Comparison of ENCODE assay signal across 6 cellular contexts in genomic region chr6:31414148-31414770, GRCh38. TPM values are rescaled to one million over a fixed set of nuclear protein-coding genes. Genes with fewer than 3 reads are reported as not detected.
A peak's percentile ranks its signal among the peaks of the same experiment; 100 is the strongest.
DNase-seq lines count a peak whose midpoint lies in the region; ATAC-seq and TF ChIP-seq lines count a peak whose summit lies in the region.
"Not testable (repeated sequence)": the region's sequence is repeated elsewhere in the genome, so short reads cannot be mapped to it uniquely, and the experiment has no call there.

No MANE protein-coding gene starts in this region.

- not testable (repeated sequence) for H3K4me3 Mint-ChIP-seq in GM23338; activated CD8-positive, alpha-beta memory T cell treated with anti-CD3 and anti-CD28 coated beads, Interleukin-2, amount 10 ng/mL, durations not matched to agents 7 days and 5 days; activated naive CD4-positive, alpha-beta T cell treated with anti-CD3 and anti-CD28 coated beads, Interleukin-2, amount 50 U/mL, for 24 hours; naive thymus-derived CD8-positive, alpha-beta T cell; stimulated activated effector memory CD8-positive, alpha-beta T cell treated with anti-CD3 and anti-CD28 coated beads, Interleukin-12 subunit alpha, Interleukin-12 subunit beta, amount 100 ng/mL, for 72 hours

- H3K9me3 ChIP-seq in esophagus muscularis mucosa, result not testable (repeated sequence)

- peaks cover 44% of the 10 kb centered on the region for H3K36me3 Mint-ChIP-seq in GM23338 (ENCODE audit: low read depth)
- H3K36me3 Mint-ChIP-seq in activated CD8-positive, alpha-beta memory T cell treated with anti-CD3 and anti-CD28 coated beads, Interleukin-2, amount 10 ng/mL, durations not matched to agents 7 days and 5 days, result peaks cover 34% of the 10 kb centered on the region
- H3K36me3 Mint-ChIP-seq in activated naive CD4-positive, alpha-beta T cell treated with anti-CD3 and anti-CD28 coated beads, Interleukin-2, amount 50 U/mL, for 24 hours, result peaks cover 14% of the 10 kb centered on the region
- peaks cover 4 to 64% (median 18%) of the 10 kb centered on the region in 3 donors for H3K36me3 Mint-ChIP-seq in naive thymus-derived CD8-positive, alpha-beta T cell
- H3K36me3 Mint-ChIP-seq in stimulated activated effector memory CD8-positive, alpha-beta T cell treated with anti-CD3 and anti-CD28 coated beads, Interleukin-12 subunit alpha, Interleukin-12 subunit beta, amount 100 ng/mL, for 72 hours, result peaks cover 81% of the 10 kb centered on the region

- CTCF ChIA-PET in activated CD8-positive, alpha-beta memory T cell treated with anti-CD3 and anti-CD28 coated beads, Interleukin-2, amount 10 ng/mL, durations not matched to agents 7 days and 5 days (lab: Charles Lee), result interaction anchor here (0.6 kb wide), 1 partner anchor 246 kb away, joined by 3 read pairs; no protein-coding TSS in a partner anchor

- H3K9me3 Mint-ChIP-seq in GM23338; activated CD8-positive, alpha-beta memory T cell treated with anti-CD3 and anti-CD28 coated beads, Interleukin-2, amount 10 ng/mL, durations not matched to agents 7 days and 5 days (ENCODE audit: low read depth); activated naive CD4-positive, alpha-beta T cell treated with anti-CD3 and anti-CD28 coated beads, Interleukin-2, amount 50 U/mL, for 24 hours; naive thymus-derived CD8-positive, alpha-beta T cell; stimulated activated effector memory CD8-positive, alpha-beta T cell treated with anti-CD3 and anti-CD28 coated beads, Interleukin-12 subunit alpha, Interleukin-12 subunit beta, amount 100 ng/mL, for 72 hours: not testable (repeated sequence)

- not testable (repeated sequence) for TF ChIP-seq CTCF in GM23338 (conservative IDR thresholded peaks at IDR 0.05; ENCODE audit: low read depth in 2 of 2); esophagus muscularis mucosa (IDR thresholded peaks at IDR 0.05)

- not testable (repeated sequence) for H3K4me1 ChIP-seq in GM23338 (ENCODE audit: insufficient read depth)
- H3K4me1 ChIP-seq in esophagus muscularis mucosa, result peaks cover 0 to 25% (median 23%) of the 10 kb centered on the region in 4 donors

- peak; percentile 30; the same call in 2 of the 3 replicates for ATAC-seq in GM23338
- not testable (repeated sequence) for ATAC-seq in activated CD8-positive, alpha-beta memory T cell treated with anti-CD3 and anti-CD28 coated beads, Interleukin-2, amount 10 ng/mL, durations not matched to agents 7 days and 5 days; naive thymus-derived CD8-positive, alpha-beta T cell
- ATAC-seq in stimulated activated effector memory CD8-positive, alpha-beta T cell treated with anti-CD3 and anti-CD28 coated beads, Interleukin-12 subunit alpha, Interleukin-12 subunit beta, amount 100 ng/mL, for 72 hours, result peak; percentile 34

- not testable (repeated sequence) for H3K4me2 ChIP-seq in GM23338

- not testable (repeated sequence) for H3K27ac ChIP-seq in GM23338 (ENCODE audit: low read depth); esophagus muscularis mucosa (replicated peaks in 1 of 4)

- not testable (repeated sequence) for H2AFZ ChIP-seq in GM23338

- POLR2A ChIA-PET in naive thymus-derived CD8-positive, alpha-beta T cell (lab: Charles Lee), result not testable (repeated sequence)

- not testable (repeated sequence) for H3K79me2 ChIP-seq in GM23338 (replicated peaks; ENCODE audit: insufficient read depth)

- not testable (repeated sequence) for H3F3A ChIP-seq in GM23338 (replicated peaks; ENCODE audit: low read depth)

- H3K36me3 ChIP-seq in GM23338 (ENCODE audit: insufficient read depth) (peaks cover 13% of the 10 kb centered on the region), esophagus muscularis mucosa (peaks cover 44 to 77% (median 67%) of the 10 kb centered on the region in 4 donors)

- not testable (repeated sequence) for TF ChIP-seq EP300 in esophagus muscularis mucosa (IDR thresholded peaks at IDR 0.05)

- not testable (repeated sequence) for H3K27me3 Mint-ChIP-seq in GM23338 (ENCODE audit: insufficient read depth, low read depth, poor library complexity); activated CD8-positive, alpha-beta memory T cell treated with anti-CD3 and anti-CD28 coated beads, Interleukin-2, amount 10 ng/mL, durations not matched to agents 7 days and 5 days; activated naive CD4-positive, alpha-beta T cell treated with anti-CD3 and anti-CD28 coated beads, Interleukin-2, amount 50 U/mL, for 24 hours; naive thymus-derived CD8-positive, alpha-beta T cell

- intact Hi-C loops in esophagus muscularis mucosa (cut with DNase I), result not testable (repeated sequence)

- not testable (repeated sequence) for H4K20me1 ChIP-seq in GM23338 (replicated peaks; ENCODE audit: insufficient read depth)

- DNase-seq in GM23338 (ENCODE audit: low spot score); activated CD8-positive, alpha-beta memory T cell treated with anti-CD3 and anti-CD28 coated beads, Interleukin-2, amount 10 ng/mL, durations not matched to agents 7 days and 5 days; naive thymus-derived CD8-positive, alpha-beta T cell; stimulated activated effector memory CD8-positive, alpha-beta T cell treated with anti-CD3 and anti-CD28 coated beads, Interleukin-12 subunit alpha, Interleukin-12 subunit beta, amount 100 ng/mL, for 72 hours (ENCODE audit: low spot score in 2 of 2): not testable (repeated sequence)
- peak; percentile 84 for DNase-seq in esophagus muscularis mucosa (ENCODE audit: extremely low spot score)

- not testable (repeated sequence) for H3K27me3 ChIP-seq in GM23338 (ENCODE audit: insufficient read depth); esophagus muscularis mucosa

- not testable (repeated sequence) for TF ChIP-seq POLR2A in esophagus muscularis mucosa (IDR thresholded peaks at IDR 0.05; ENCODE audit: low read depth)

- peak overlapping the region; percentile 11; the same call in 1 of the 2 replicates for H3K27ac Mint-ChIP-seq in GM23338
- peak overlapping the region; percentile 8 for H3K27ac Mint-ChIP-seq in activated CD8-positive, alpha-beta memory T cell treated with anti-CD3 and anti-CD28 coated beads, Interleukin-2, amount 10 ng/mL, durations not matched to agents 7 days and 5 days
- peak overlapping the region; percentile 59 for H3K27ac Mint-ChIP-seq in activated naive CD4-positive, alpha-beta T cell treated with anti-CD3 and anti-CD28 coated beads, Interleukin-2, amount 50 U/mL, for 24 hours
- H3K27ac Mint-ChIP-seq in naive thymus-derived CD8-positive, alpha-beta T cell, result peak overlapping the region in 6 of 10 donors; percentile 1 to 83 (median 38)
- H3K27ac Mint-ChIP-seq in stimulated activated effector memory CD8-positive, alpha-beta T cell treated with anti-CD3 and anti-CD28 coated beads, Interleukin-12 subunit alpha, Interleukin-12 subunit beta, amount 100 ng/mL, for 72 hours, result peak overlapping the region; percentile 14

- H3K9me2 ChIP-seq in GM23338 (ENCODE audit: insufficient read depth), result not testable (repeated sequence)

- not testable (repeated sequence) for H3K4me3 ChIP-seq in GM23338, esophagus muscularis mucosa

- WGBS in esophagus muscularis mucosa, result 40% methylated on average over 1 of the region's 7 CpGs

- H3K4me1 Mint-ChIP-seq in GM23338; activated CD8-positive, alpha-beta memory T cell treated with anti-CD3 and anti-CD28 coated beads, Interleukin-2, amount 10 ng/mL, durations not matched to agents 7 days and 5 days: not testable (repeated sequence)
- peaks cover 14% of the 10 kb centered on the region for H3K4me1 Mint-ChIP-seq in activated naive CD4-positive, alpha-beta T cell treated with anti-CD3 and anti-CD28 coated beads, Interleukin-2, amount 50 U/mL, for 24 hours
- H3K4me1 Mint-ChIP-seq in naive thymus-derived CD8-positive, alpha-beta T cell, result peaks cover 11 to 17% (median 12%) of the 10 kb centered on the region in 4 donors
- peaks cover 23% of the 10 kb centered on the region for H3K4me1 Mint-ChIP-seq in stimulated activated effector memory CD8-positive, alpha-beta T cell treated with anti-CD3 and anti-CD28 coated beads, Interleukin-12 subunit alpha, Interleukin-12 subunit beta, amount 100 ng/mL, for 72 hours

RNA-seq across cellular contexts. Expression of gene MICA, which starts 10.9 kb away (rescaled TPM):
- 18.2 and 22.7 TPM in 2 replicates for total RNA-seq in GM23338 (2014; rRNA removed; shearing (Covaris generic))
- 12.7 and 13.4 TPM in 2 replicates for polyA plus RNA-seq in GM23338 (2016; fragmentation: Nextera tagmentation; extraction: Ambion mirVana)
- 10 to 100 TPM; 15.6 to 24.7 TPM for total RNA-seq in activated CD8-positive, alpha-beta memory T cell treated with anti-CD3 and anti-CD28 coated beads, Interleukin-2, amount 10 ng/mL, durations not matched to agents 7 days and 5 days
- 10 to 100 TPM; 18.9 to 35.4 (median 22.3) TPM for total RNA-seq in esophagus muscularis mucosa
- 10 to 100 TPM; 21.0 to 21.9 TPM for total RNA-seq in naive thymus-derived CD8-positive, alpha-beta T cell
- 1 to 10 TPM; 3.7 to 5.8 (median 5.5) TPM for polyA plus RNA-seq in naive thymus-derived CD8-positive, alpha-beta T cell

RNA-seq across cellular contexts. Expression of gene HLA-B, which starts 57.3 kb away (rescaled TPM):
- total RNA-seq in GM23338 (2014; rRNA removed; shearing (Covaris generic)), result 36.1 and 44.3 TPM in 2 replicates
- polyA plus RNA-seq in GM23338 (2016; fragmentation: Nextera tagmentation; extraction: Ambion mirVana), result 86.0 and 102 TPM in 2 replicates
- 1,000 to 10,000 TPM; 4,786 to 5,045 TPM for total RNA-seq in activated CD8-positive, alpha-beta memory T cell treated with anti-CD3 and anti-CD28 coated beads, Interleukin-2, amount 10 ng/mL, durations not matched to agents 7 days and 5 days
- total RNA-seq in esophagus muscularis mucosa, result 100 to 1,000 TPM; 336 to 628 (median 502) TPM
- total RNA-seq in naive thymus-derived CD8-positive, alpha-beta T cell, result 1,000 to 10,000 TPM; 5,337 to 5,382 TPM
- polyA plus RNA-seq in naive thymus-derived CD8-positive, alpha-beta T cell, result 1,000 to 10,000 TPM; 5,978 to 8,548 (median 7,722) TPM

Comparison
In these comparisons a context has a peak if more than half of its experiments do, and no peak if none do; other contexts are left out.
1. H3K27ac Mint-ChIP-seq: peak in every context shown above with its lines; median percentile 59 in activated naive CD4-positive, alpha-beta T cell treated with anti-CD3 and anti-CD28 coated beads, Interleukin-2, amount 50 U/mL, for 24 hours; 38 in naive thymus-derived CD8-positive, alpha-beta T cell; 14 in stimulated activated effector memory CD8-positive, alpha-beta T cell treated with anti-CD3 and anti-CD28 coated beads, Interleukin-12 subunit alpha, Interleukin-12 subunit beta, amount 100 ng/mL, for 72 hours; 11 in GM23338; 8 in activated CD8-positive, alpha-beta memory T cell treated with anti-CD3 and anti-CD28 coated beads, Interleukin-2, amount 10 ng/mL, durations not matched to agents 7 days and 5 days.
2. RNA of gene HLA-B, which starts 57.3 kb away (total RNA-seq): 5,337 to 5,382 TPM in naive thymus-derived CD8-positive, alpha-beta T cell and 4,786 to 5,045 TPM in activated CD8-positive, alpha-beta memory T cell treated with anti-CD3 and anti-CD28 coated beads, Interleukin-2, amount 10 ng/mL, durations not matched to agents 7 days and 5 days; 336 to 628 TPM in esophagus muscularis mucosa and 36.1 to 44.3 TPM in GM23338; every median in the first group is over 4 times any median in the second.